In the genomic region with DNA sequence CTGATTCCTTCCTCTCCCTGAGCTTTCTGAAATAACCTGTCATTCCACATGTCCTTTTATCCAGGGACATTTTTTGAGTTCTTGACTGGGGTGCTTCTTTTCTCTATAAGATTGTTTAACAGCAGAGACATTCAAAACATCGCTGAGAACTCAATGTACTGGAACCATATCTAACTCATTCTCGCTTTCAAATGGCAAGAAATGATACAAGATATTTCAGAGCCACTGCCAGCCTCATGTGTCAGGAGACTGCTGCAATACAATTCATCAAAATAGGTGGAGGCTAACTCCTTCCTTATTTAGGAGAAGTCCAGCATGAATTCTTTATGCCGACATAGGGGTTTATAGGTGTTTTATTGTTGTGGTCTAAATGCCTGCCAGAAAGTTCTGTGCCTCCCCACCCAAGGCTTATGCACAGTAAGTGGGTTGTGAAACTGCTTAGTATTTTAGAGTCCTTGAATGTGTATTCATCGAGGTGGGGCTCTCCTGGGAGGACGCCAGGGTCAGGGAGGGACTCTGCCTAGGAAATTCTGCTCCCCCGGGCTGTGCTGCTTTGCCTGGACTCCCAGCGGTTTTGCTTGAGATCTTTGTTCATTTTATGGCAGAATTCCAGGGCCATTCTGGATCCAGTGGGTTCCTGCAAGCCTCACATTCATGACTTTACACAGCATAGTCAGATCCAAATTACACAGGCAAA, we compare ENCODE assay signal across 8 cellular contexts. TPM values are rescaled to one million over a fixed set of nuclear protein-coding genes. Genes with fewer than 3 reads are reported as not detected.
DNase-seq lines count a peak whose midpoint lies in the region; ATAC-seq and TF ChIP-seq lines count a peak whose summit lies in the region.

No MANE protein-coding gene starts in this region.

- H3K4me3 Mint-ChIP-seq in HFFc6 (peak overlapping the region; percentile 87), brain (peak overlapping the region in 4 of 5 experiments; percentile 50 to 78 (median 66))

- H3K9me3 ChIP-seq in Karpas-422 (ENCODE audit: low read length): no peaks in the 10 kb centered on the region

- H3K27me3 ChIP-seq in Karpas-422 (ENCODE audit: low read length): no peaks in the 10 kb centered on the region

- H3K27ac Mint-ChIP-seq in HFFc6 (peak overlapping the region; percentile 90), brain (peak overlapping the region; percentile 58 to 93 (median 85))

- H3K4me1 ChIP-seq in Karpas-422 (ENCODE audit: low read length): no peaks in the 10 kb centered on the region

- no peaks in the 10 kb centered on the region for H3K79me2 ChIP-seq in Karpas-422 (ENCODE audit: low read length)

- H3K27ac ChIP-seq in substantia nigra (ENCODE audit: low read depth, low read length, poor library complexity, severe bottlenecking) (no peak overlapping the region), Karpas-422 (ENCODE audit: low read length) (no peak overlapping the region)

- no peaks in the 10 kb centered on the region for H4K20me1 ChIP-seq in Karpas-422 (ENCODE audit: insufficient read depth, low read depth, low read length)

- DNase-seq in HFFc6 (peak; percentile 79), inferior parietal cortex (ENCODE audit: extremely low spot score) (peak; percentile 65), substantia nigra (lab: John Stamatoyannopoulos, UW) (peak in 40 of 49 donors; percentile 1 to 80 (median 34)), epidermal melanocyte (ENCODE audit: insufficient read length, low spot score) (no peak), NCI-H2029 treated with DMSO at 0.1 percent for 48 hours (lab: John Stamatoyannopoulos, UW) (no peak), Karpas-422 (no peak)

- H3K4me3 ChIP-seq in Karpas-422 (ENCODE audit: low read length): no peak overlapping the region

- TF ChIP-seq CTCF in HFFc6 (IDR thresholded peaks at IDR 0.05) (no peak), brain (conservative IDR thresholded peaks at IDR 0.05) (no peak)

- H3K27me3 Mint-ChIP-seq in HFFc6 (ENCODE audit: insufficient read depth) (peaks cover 1% of the 10 kb centered on the region; the same call in 1 of the 2 replicates), brain (peaks cover 6% of the 10 kb centered on the region)

- H3K4me1 Mint-ChIP-seq in HFFc6 (ENCODE audit: low read depth) (peaks cover 63% of the 10 kb centered on the region), brain (peaks cover 43% of the 10 kb centered on the region)

- H2AFZ ChIP-seq in Karpas-422 (ENCODE audit: low read length): no peak overlapping the region

- no peaks in the 10 kb centered on the region for H3K9me2 ChIP-seq in Karpas-422 (replicated peaks; ENCODE audit: insufficient read depth, low read length)

- H3K36me3 ChIP-seq in Karpas-422 (ENCODE audit: insufficient read depth, low read length): no peaks in the 10 kb centered on the region

- ATAC-seq in HG02763 (IDR thresholded peaks at IDR 0.05; ENCODE audit: unreplicated experiment): no peak

- H3K9ac ChIP-seq in Karpas-422 (ENCODE audit: low read length): no peak overlapping the region

- H3K36me3 Mint-ChIP-seq in HFFc6 (ENCODE audit: low read depth): peaks cover 13% of the 10 kb centered on the region
- H3K36me3 Mint-ChIP-seq in brain: peaks cover 9% of the 10 kb centered on the region

- no peak overlapping the region for H3K4me2 ChIP-seq in Karpas-422 (ENCODE audit: low read depth, low read length, poor library complexity, severe bottlenecking)

- peaks cover 6% of the 10 kb centered on the region for H3K9me3 Mint-ChIP-seq in HFFc6
- H3K9me3 Mint-ChIP-seq in brain: peaks cover 4 to 20% (median 7%) of the 10 kb centered on the region in 5 experiments

RNA-seq across cellular contexts. Expression of a gene that starts 53.9 kb away (rescaled TPM):
- under 1 TPM in 5 of 6 experiments, not detected in 1; 0.10 to 0.28 (median 0.16) TPM for total RNA-seq in HFFc6 (2021; fragmentation: NEBNext Ultra II Directional; extraction: Animal tissue kit (Norgen Biotek cat#: 25700))
- polyA plus RNA-seq in brain (ENCODE audit: insufficient read depth, low read depth, low replicate concordance): not detected
- not detected in 2 replicates for total RNA-seq in Karpas-422 (2014; rRNA removed; shearing (Covaris generic); ENCODE audit: low replicate concordance)

Comparison
In these comparisons a context has a peak if more than half of its experiments do, and no peak if none do; other contexts are left out.
1. DNase-seq: peak in HFFc6 (single experiment), inferior parietal cortex (single experiment) and substantia nigra (40 of 49); none in epidermal melanocyte (single experiment), NCI-H2029 treated with DMSO at 0.1 percent for 48 hours (single experiment) and Karpas-422 (single experiment).